Comparison of ENCODE assay signal across 16 cellular contexts in genomic region chr13:99287544-99287943, GRCh38. TPM values are rescaled to one million over a fixed set of nuclear protein-coding genes. Genes with fewer than 3 reads are reported as not detected.
DNase-seq lines count a peak whose midpoint lies in the region; ATAC-seq and TF ChIP-seq lines count a peak whose summit lies in the region.
"Had no signal": no experiment of that assay in that cellular context is flagged by ENCODE, and none has a peak within 500 bp of the region (broad histone marks: within the 10 kb centered on the region; RNA-seq: fewer than 3 reads in every experiment).

No MANE protein-coding gene starts in this region.

- no peaks in the 10 kb centered on the region for H3K23me2 ChIP-seq in H9 (ENCODE audit: insufficient read length, low read depth, low read length, poor library complexity, severe bottlenecking)

- peaks cover 92% of the 10 kb centered on the region for H3K4me1 Mint-ChIP-seq in activated T-cell treated with anti-CD3 and anti-CD28 coated beads, Interleukin-2, amount 50 U/mL, for 24 hours (ENCODE audit: low read depth)
- H3K4me1 Mint-ChIP-seq in H9, result peaks cover 0 to 5% of the 10 kb centered on the region in 2 experiments; a peak in 1 of 4 replicates
- H3K4me1 Mint-ChIP-seq in activated T-helper 1 cell treated with anti-CD3 and anti-CD28 coated beads, Interleukin-12 subunit alpha, Interleukin-12 subunit beta, Interleukin-2, Interleukin-4 antibody, amounts not matched to agents 30 ng/mL and 10 ng/mL and 1 ng/mL, durations not matched to agents 14 hours and 24 hours and 36 hours (ENCODE audit: low read depth), result peaks cover 62% of the 10 kb centered on the region
- H3K4me1 Mint-ChIP-seq: WTC11 had no signal

- H4K5ac ChIP-seq in H9 (ENCODE audit: insufficient read length, low read depth, low read length), result no peak overlapping the region

- H3K36me3 Mint-ChIP-seq in activated T-cell treated with anti-CD3 and anti-CD28 coated beads, Interleukin-2, amount 50 U/mL, for 24 hours (ENCODE audit: low read depth), result peaks cover 64% of the 10 kb centered on the region
- H3K36me3 Mint-ChIP-seq in H9 (ENCODE audit: insufficient read depth in 1 of 3, low read depth in 3 of 3), result peaks cover 0 to 2% (median 0%) of the 10 kb centered on the region in 3 experiments; a peak in 2 of 7 replicates
- H3K36me3 Mint-ChIP-seq in activated T-helper 1 cell treated with anti-CD3 and anti-CD28 coated beads, Interleukin-12 subunit alpha, Interleukin-12 subunit beta, Interleukin-2, Interleukin-4 antibody, amounts not matched to agents 30 ng/mL and 10 ng/mL and 1 ng/mL, durations not matched to agents 14 hours and 24 hours and 36 hours (ENCODE audit: low read depth), result peaks cover 21% of the 10 kb centered on the region
- H3K36me3 Mint-ChIP-seq: WTC11 had no signal

- no peak overlapping the region for H3K4me3 ChIP-seq in spleen

- TF ChIP-seq CTCF in H9 (conservative IDR thresholded peaks at IDR 0.05) (no peak), spleen (IDR thresholded peaks at IDR 0.05 in 8 of 11, conservative IDR thresholded peaks at IDR 0.05 in 3 of 11) (no peak)

- H3K27ac ChIP-seq in H9 (ENCODE audit: insufficient read length, low read depth, low read length), result no peak overlapping the region
- peak overlapping the region in 5 of 8 donors; percentile 48 to 67 (median 56) for H3K27ac ChIP-seq in spleen

- no peak overlapping the region for H3T11ph ChIP-seq in H9 (ENCODE audit: low read length)

- H3K36me3 ChIP-seq in spleen, result peaks cover 0 to 6% (median 0%) of the 10 kb centered on the region in 6 donors

- H3K56ac ChIP-seq in H9 (ENCODE audit: insufficient read length, low read depth, low read length), result no peak overlapping the region

- no peaks in the 10 kb centered on the region for H3K27me3 Mint-ChIP-seq in activated T-cell treated with anti-CD3 and anti-CD28 coated beads, Interleukin-2, amount 50 U/mL, for 24 hours
- no peaks in the 10 kb centered on the region for H3K27me3 Mint-ChIP-seq in H9 (ENCODE audit: low read depth)
- H3K27me3 Mint-ChIP-seq in activated T-helper 1 cell treated with anti-CD3 and anti-CD28 coated beads, Interleukin-12 subunit alpha, Interleukin-12 subunit beta, Interleukin-2, Interleukin-4 antibody, amounts not matched to agents 30 ng/mL and 10 ng/mL and 1 ng/mL, durations not matched to agents 14 hours and 24 hours and 36 hours (ENCODE audit: insufficient read depth), result no peaks in the 10 kb centered on the region

- intact Hi-C loops in activated T-helper 1 cell treated with anti-CD3 and anti-CD28 coated beads, Interleukin-12 subunit alpha, Interleukin-12 subunit beta, Interleukin-2, Interleukin-4 antibody, amounts not matched to agents 30 ng/mL and 10 ng/mL and 1 ng/mL, durations not matched to agents 14 hours and 24 hours and 36 hours (cut with micrococcal nuclease), result loop anchor here (1.0 kb wide), 1 partner anchor 12 kb away; no protein-coding TSS in a partner anchor
- intact Hi-C loops in spleen (cut with DNase I; ENCODE audit: low total_unique reads), result no loop called here

- DNase-seq in activated T-cell treated with anti-CD3 and anti-CD28 coated beads, Interleukin-2, amount 50 U/mL, for 24 hours, result no peak
- DNase-seq in activated T-cell treated with anti-CD3 and anti-CD28 coated beads for 4 hours, result no peak
- DNase-seq in H9, result no peak
- DNase-seq in activated T-helper 1 cell treated with anti-CD3 and anti-CD28 coated beads, Interleukin-12 subunit alpha, Interleukin-12 subunit beta, Interleukin-2, Interleukin-4 antibody, amounts not matched to agents 30 ng/mL and 10 ng/mL and 1 ng/mL, durations not matched to agents 14 hours and 24 hours and 36 hours (ENCODE audit: low spot score), result no peak
- DNase-seq in spleen, result no peak
- no peak for DNase-seq in RPMI8226
- DNase-seq: EL, foreskin melanocyte, NCI-H1417 treated with DMSO at 0.1 percent for 48 hours, NCI-H69 had no signal

- TF ChIP-seq POLR2A in spleen (IDR thresholded peaks at IDR 0.05), result no peak

- WGBS in H9 (ENCODE audit: extremely low coverage, insufficient read length, low lambda C conversion rate), result no CpG with 5 or more reads among the region's 4 CpGs
- WGBS in spleen, 5 donors, result 61 to 90% (median 77%) methylated on average over 4 of the region's 4 CpGs

- H2BK5ac ChIP-seq in H9 (ENCODE audit: insufficient read length, low read length), result no peak overlapping the region

- H2BK12ac ChIP-seq in H9 (ENCODE audit: insufficient read length, low read depth, low read length), result no peak overlapping the region

- H3K27ac Mint-ChIP-seq in activated T-cell treated with anti-CD3 and anti-CD28 coated beads, Interleukin-2, amount 50 U/mL, for 24 hours, result peak overlapping the region; percentile 91
- H3K27ac Mint-ChIP-seq in H9, result peak overlapping the region; percentile 35 to 87 (median 45); a peak in 3 of 7 replicates
- peak overlapping the region; percentile 64 for H3K27ac Mint-ChIP-seq in activated T-helper 1 cell treated with anti-CD3 and anti-CD28 coated beads, Interleukin-12 subunit alpha, Interleukin-12 subunit beta, Interleukin-2, Interleukin-4 antibody, amounts not matched to agents 30 ng/mL and 10 ng/mL and 1 ng/mL, durations not matched to agents 14 hours and 24 hours and 36 hours

- no peak overlapping the region for H2AK5ac ChIP-seq in H9 (ENCODE audit: insufficient read length, low read length)

- no peak overlapping the region for H3K4me2 ChIP-seq in H9 (ENCODE audit: insufficient read depth, insufficient read length, low read length)

- no peak overlapping the region for H3K9ac ChIP-seq in H9 (ENCODE audit: extremely low read depth, insufficient read length, low read length)

- H2AFZ ChIP-seq in H9 (ENCODE audit: low read length), result no peak overlapping the region

- no peak overlapping the region for H3K4ac ChIP-seq in H9 (ENCODE audit: low read depth, low read length)

- no peak for ATAC-seq in GM21786 (IDR thresholded peaks at IDR 0.05; ENCODE audit: unreplicated experiment)
- ATAC-seq in GM19455 (IDR thresholded peaks at IDR 0.05; ENCODE audit: unreplicated experiment), result no peak
- ATAC-seq: HepG2, WTC11 had no signal

- H3K79me2 ChIP-seq in H9 (ENCODE audit: insufficient read depth, low read length), result no peaks in the 10 kb centered on the region

- H3K27me3 ChIP-seq in H9 (ENCODE audit: insufficient read depth, low read length) (no peaks in the 10 kb centered on the region), spleen (replicated peaks in 1 of 7) (no peaks in the 10 kb centered on the region)

- no peak overlapping the region for H2BK15ac ChIP-seq in H9 (ENCODE audit: low read depth, low read length)

- H3K23ac ChIP-seq in H9 (ENCODE audit: insufficient read length, low read depth, low read length), result no peak overlapping the region

- H3K18ac ChIP-seq in H9 (ENCODE audit: insufficient read length, low read depth, low read length), result no peak overlapping the region

- no peak overlapping the region for H2BK20ac ChIP-seq in H9 (ENCODE audit: low read depth, low read length, poor library complexity, severe bottlenecking)

- peak overlapping the region; percentile 13 for H3K4me3 Mint-ChIP-seq in activated T-cell treated with anti-CD3 and anti-CD28 coated beads, Interleukin-2, amount 50 U/mL, for 24 hours
- H3K4me3 Mint-ChIP-seq in H9, result no peak overlapping the region
- H3K4me3 Mint-ChIP-seq in activated T-helper 1 cell treated with anti-CD3 and anti-CD28 coated beads, Interleukin-12 subunit alpha, Interleukin-12 subunit beta, Interleukin-2, Interleukin-4 antibody, amounts not matched to agents 30 ng/mL and 10 ng/mL and 1 ng/mL, durations not matched to agents 14 hours and 24 hours and 36 hours, result peak overlapping the region; percentile 35
- H3K4me3 Mint-ChIP-seq: WTC11 had no signal

- no peaks in the 10 kb centered on the region for H3K9me3 Mint-ChIP-seq in activated T-cell treated with anti-CD3 and anti-CD28 coated beads, Interleukin-2, amount 50 U/mL, for 24 hours
- no peaks in the 10 kb centered on the region for H3K9me3 Mint-ChIP-seq in H9
- no peaks in the 10 kb centered on the region for H3K9me3 Mint-ChIP-seq in activated T-helper 1 cell treated with anti-CD3 and anti-CD28 coated beads, Interleukin-12 subunit alpha, Interleukin-12 subunit beta, Interleukin-2, Interleukin-4 antibody, amounts not matched to agents 30 ng/mL and 10 ng/mL and 1 ng/mL, durations not matched to agents 14 hours and 24 hours and 36 hours
- H3K9me3 Mint-ChIP-seq: WTC11 had no signal

- H3K4me1 ChIP-seq in H9 (ENCODE audit: insufficient read depth, low read length) (no peaks in the 10 kb centered on the region), spleen (peaks cover 18 to 97% (median 80%) of the 10 kb centered on the region in 6 donors)

- no peak overlapping the region for H3K14ac ChIP-seq in H9 (ENCODE audit: insufficient read depth, low read length)

- H4K91ac ChIP-seq in H9 (ENCODE audit: insufficient read length, low read depth, low read length), result no peak overlapping the region

- H4K8ac ChIP-seq in H9 (replicated peaks; ENCODE audit: insufficient read length, low read depth, low read length), result no peak overlapping the region

- H3K9me3 ChIP-seq in H9 (ENCODE audit: control insufficient read depth, low read depth, low read length) (no peaks in the 10 kb centered on the region), spleen (no peaks in the 10 kb centered on the region)

- no peaks in the 10 kb centered on the region for H3K79me1 ChIP-seq in H9 (ENCODE audit: insufficient read depth, low read depth, low read length, poor library complexity, severe bottlenecking)

- H4K20me1 ChIP-seq in H9 (ENCODE audit: control insufficient read depth, insufficient read depth, insufficient read length), result no peaks in the 10 kb centered on the region

- H2BK120ac ChIP-seq in H9 (ENCODE audit: low read depth, low read length, poor library complexity, severe bottlenecking), result no peak overlapping the region

RNA-seq across cellular contexts. Expression of gene GPR183, which starts 19.7 kb away (rescaled TPM):
- total RNA-seq in H9 (2021) (not detected in 2 replicates), spleen (10 to 100 TPM; 29.1 to 83.6 (median 53.4) TPM)
- 22.6 and 23.6 TPM in 2 replicates for total RNA-seq in activated T-helper 1 cell treated with anti-CD3 and anti-CD28 coated beads, Interleukin-12 subunit alpha, Interleukin-12 subunit beta, Interleukin-2, Interleukin-4 antibody, amounts not matched to agents 30 ng/mL and 10 ng/mL and 1 ng/mL, durations not matched to agents 14 hours and 24 hours and 36 hours
- polyA plus RNA-seq in spleen, result 10 to 100 TPM; 56.0 to 68.0 (median 60.6) TPM
- total RNA-seq: HepG2 had no signal
- polyA plus RNA-seq: HepG2 had no signal

RNA-seq across cellular contexts. Expression of gene GPR18, which starts 29.4 kb away (rescaled TPM):
- total RNA-seq in H9 (2021) (not detected in 2 replicates), spleen (10 to 100 TPM in 6 of 7 donors, 1 to 10 TPM in 1; 9.6 to 21.8 (median 15.3) TPM)
- total RNA-seq in activated T-helper 1 cell treated with anti-CD3 and anti-CD28 coated beads, Interleukin-12 subunit alpha, Interleukin-12 subunit beta, Interleukin-2, Interleukin-4 antibody, amounts not matched to agents 30 ng/mL and 10 ng/mL and 1 ng/mL, durations not matched to agents 14 hours and 24 hours and 36 hours, result 12.0 and 15.9 TPM in 2 replicates
- polyA plus RNA-seq in spleen, result 10 to 100 TPM; 25.6 to 33.9 (median 29.4) TPM
- total RNA-seq: HepG2 had no signal
- polyA plus RNA-seq: AG04450, HepG2, urinary bladder had no signal

Comparison
In these comparisons a context has a peak if more than half of its experiments do, and no peak if none do; other contexts are left out.
1. H3K4me3 Mint-ChIP-seq: peak in activated T-cell treated with anti-CD3 and anti-CD28 coated beads, Interleukin-2, amount 50 U/mL, for 24 hours (single experiment) and activated T-helper 1 cell treated with anti-CD3 and anti-CD28 coated beads, Interleukin-12 subunit alpha, Interleukin-12 subunit beta, Interleukin-2, Interleukin-4 antibody, amounts not matched to agents 30 ng/mL and 10 ng/mL and 1 ng/mL, durations not matched to agents 14 hours and 24 hours and 36 hours (single experiment); none in H9 (0 of 2).
2. RNA of gene GPR183, which starts 19.7 kb away (total RNA-seq): 29.1 to 83.6 TPM in spleen and 22.6 to 23.6 TPM in activated T-helper 1 cell treated with anti-CD3 and anti-CD28 coated beads, Interleukin-12 subunit alpha, Interleukin-12 subunit beta, Interleukin-2, Interleukin-4 antibody, amounts not matched to agents 30 ng/mL and 10 ng/mL and 1 ng/mL, durations not matched to agents 14 hours and 24 hours and 36 hours; not detected in H9; every median in the first group is over 10 times any median in the second.
3. RNA of gene GPR18, which starts 29.4 kb away (total RNA-seq): 9.6 to 21.8 TPM in spleen and 12.0 to 15.9 TPM in activated T-helper 1 cell treated with anti-CD3 and anti-CD28 coated beads, Interleukin-12 subunit alpha, Interleukin-12 subunit beta, Interleukin-2, Interleukin-4 antibody, amounts not matched to agents 30 ng/mL and 10 ng/mL and 1 ng/mL, durations not matched to agents 14 hours and 24 hours and 36 hours; not detected in H9; every median in the first group is over 10 times any median in the second.
4. Peak in every context shown above with its lines, with median percentiles within 50 percentile points of each other: H3K27ac Mint-ChIP-seq.